Comparison of ENCODE assay signal across 26 cellular contexts in genomic region chr10:22846294-22846693, GRCh38.
"Had no signal": no experiment of that assay in that cellular context is flagged by ENCODE, and none has a peak within 500 bp of the region (broad histone marks: within the 10 kb centered on the region; RNA-seq: fewer than 3 reads in every experiment).

No MANE protein-coding gene starts in this region.

- H3K9me3 ChIP-seq: left ventricle myocardium inferior, mucosa of descending colon, pancreas, prostate gland, sigmoid colon, spleen, testis, thyroid gland, transverse colon, upper lobe of left lung, vagina had no signal

- DNase-seq: hippocampal formation; kidney; left ventricle myocardium inferior; midbrain; mucosa of descending colon; naive thymus-derived CD4-positive, alpha-beta T cell; nucleus accumbens; pancreas; posterior cingulate gyrus; retina; right cardiac atrium; sigmoid colon; small intestine; spleen; stimulated activated CD4-positive, alpha-beta T cell treated with anti-CD3 and anti-CD28 coated beads, Interleukin-4, amount 100 ng/mL, for 24 hours; stimulated activated naive CD4-positive, alpha-beta T cell; testis; thyroid gland; transverse colon; upper lobe of left lung had no signal

- H3K4me3 ChIP-seq: left ventricle myocardium inferior, lung, mucosa of descending colon, pancreas, prostate gland, sigmoid colon, spleen, testis, thyroid gland, transverse colon, upper lobe of left lung, vagina had no signal

- ATAC-seq: mucosa of descending colon; naive thymus-derived CD4-positive, alpha-beta T cell; natural killer cell treated with Interleukin-12 subunit alpha and Interleukin-12 subunit beta and Interleukin-15 and Interleukin-18, amount 100 ng/mL, for 72 hours; pancreas; right cardiac atrium; stimulated activated effector memory CD8-positive, alpha-beta T cell treated with anti-CD3 and anti-CD28 coated beads, Interleukin-12 subunit alpha, Interleukin-12 subunit beta, amount 100 ng/mL, for 72 hours had no signal

- H3K36me3 ChIP-seq: left ventricle myocardium inferior, pancreas, prostate gland, sigmoid colon, spleen, thyroid gland, transverse colon, upper lobe of left lung, vagina had no signal

- FAIRE-seq: islet of Langerhans, kidney, pancreas, small intestine had no signal

- H3K27ac ChIP-seq: left ventricle myocardium inferior, pancreas, prostate gland, sigmoid colon, spleen, testis, thyroid gland, transverse colon, upper lobe of left lung, vagina had no signal

- H3K27me3 ChIP-seq: pancreas, sigmoid colon, spleen, testis, thyroid gland, transverse colon, upper lobe of left lung, vagina had no signal
